Comparison of ENCODE assay signal across 9 cellular contexts in the genomic region with DNA sequence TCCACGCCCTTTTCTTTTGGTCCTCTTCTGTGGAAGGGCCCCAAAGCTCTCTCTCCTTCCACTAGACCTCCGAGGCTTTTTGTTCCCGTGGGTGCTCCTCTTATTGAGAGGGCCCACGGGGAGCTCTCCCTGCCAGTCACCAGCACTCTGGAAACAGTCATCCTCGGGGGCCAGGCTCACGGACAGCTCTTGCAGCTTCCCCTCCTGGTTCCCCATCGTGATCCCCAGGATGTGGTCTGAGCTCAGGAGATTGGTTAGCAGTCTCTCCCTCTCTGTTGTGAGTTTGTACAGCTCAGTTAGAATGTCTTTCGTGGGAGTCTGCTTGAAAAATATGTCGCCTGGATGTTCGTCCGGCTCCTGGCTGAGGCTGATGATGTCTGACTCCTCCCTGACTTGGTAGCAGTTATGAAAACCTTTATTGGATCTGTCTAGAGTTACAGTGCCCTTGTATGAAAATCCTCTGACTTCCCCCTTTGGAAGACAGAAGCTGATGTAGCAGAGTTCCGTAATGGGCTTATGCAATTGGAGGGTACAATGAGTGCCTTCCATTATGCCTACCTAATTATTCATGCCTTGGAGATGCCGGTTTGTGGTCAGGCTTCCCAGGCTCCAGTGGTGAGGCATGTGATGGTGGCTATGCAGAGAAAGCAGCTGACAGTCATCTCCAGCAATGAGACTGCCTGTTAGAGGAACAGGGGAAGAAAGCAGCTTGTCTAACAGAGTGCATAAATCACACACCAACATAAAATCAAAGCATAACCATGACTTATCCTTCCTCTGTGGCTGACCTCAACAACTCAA. TPM values are rescaled to one million over a fixed set of nuclear protein-coding genes. Genes with fewer than 3 reads are reported as not detected.
DNase-seq lines count a peak whose midpoint lies in the region; ATAC-seq, FAIRE-seq and TF ChIP-seq lines count a peak whose summit lies in the region.
"Had no signal": no experiment of that assay in that cellular context is flagged by ENCODE, and none has a peak within 500 bp of the region (broad histone marks: within the 10 kb centered on the region; RNA-seq: fewer than 3 reads in every experiment).

No MANE protein-coding gene starts in this region.

- intact Hi-C loops in tibial artery (cut with DNase I; ENCODE audit: low total_unique reads): no loop called here
- intact Hi-C loops in activated T-helper 1 cell treated with anti-CD3 and anti-CD28 coated beads, Interleukin-12 subunit alpha, Interleukin-12 subunit beta, Interleukin-2, Interleukin-4 antibody, amounts not matched to agents 30 ng/mL and 10 ng/mL and 1 ng/mL, durations not matched to agents 14 hours and 24 hours and 36 hours (cut with micrococcal nuclease): loop anchor here (5.0 kb wide), 1 partner anchor 53 kb away; no protein-coding TSS in a partner anchor
- intact Hi-C loops in vagina (cut with DNase I): no loop called here

- H3K36me3 ChIP-seq in tibial artery: no peaks in the 10 kb centered on the region
- H3K36me3 ChIP-seq in vagina: no peaks in the 10 kb centered on the region

- H3K27me3 ChIP-seq in tibial artery: no peaks in the 10 kb centered on the region
- no peaks in the 10 kb centered on the region for H3K27me3 ChIP-seq in vagina

- H3K27ac Mint-ChIP-seq in brain: peak overlapping the region in 3 of 5 experiments; percentile 43 to 85 (median 50)
- H3K27ac Mint-ChIP-seq in activated T-helper 1 cell treated with anti-CD3 and anti-CD28 coated beads, Interleukin-12 subunit alpha, Interleukin-12 subunit beta, Interleukin-2, Interleukin-4 antibody, amounts not matched to agents 30 ng/mL and 10 ng/mL and 1 ng/mL, durations not matched to agents 14 hours and 24 hours and 36 hours: no peak overlapping the region
- H3K27ac Mint-ChIP-seq in stimulated activated effector memory CD8-positive, alpha-beta T cell treated with anti-CD3 and anti-CD28 coated beads, Interleukin-12 subunit alpha, Interleukin-12 subunit beta, amount 100 ng/mL, for 72 hours: no peak overlapping the region
- H3K27ac Mint-ChIP-seq: IgD-negative memory B cell had no signal

- FAIRE-seq in GM19239 (lab: Jason Lieb, UNC): no peak

- TF ChIP-seq POLR2A in vagina (IDR thresholded peaks at IDR 0.05): no peak

- ATAC-seq in left lobe of liver: peak; percentile 55
- no peak for ATAC-seq in stimulated activated effector memory CD8-positive, alpha-beta T cell treated with anti-CD3 and anti-CD28 coated beads, Interleukin-12 subunit alpha, Interleukin-12 subunit beta, amount 100 ng/mL, for 72 hours

- H3K27ac ChIP-seq in tibial artery (no peak overlapping the region), vagina (no peak overlapping the region)

- DNase-seq in KBM-7: peak; percentile 24
- DNase-seq in left lobe of liver (ENCODE audit: low spot score): no peak
- peak; percentile 71 to 75 for DNase-seq in tibial artery
- no peak for DNase-seq in activated T-helper 1 cell treated with anti-CD3 and anti-CD28 coated beads, Interleukin-12 subunit alpha, Interleukin-12 subunit beta, Interleukin-2, Interleukin-4 antibody, amounts not matched to agents 30 ng/mL and 10 ng/mL and 1 ng/mL, durations not matched to agents 14 hours and 24 hours and 36 hours (ENCODE audit: low spot score)
- DNase-seq in vagina (ENCODE audit: extremely low spot score in 2 of 2): no peak
- no peak for DNase-seq in stimulated activated effector memory CD8-positive, alpha-beta T cell treated with anti-CD3 and anti-CD28 coated beads, Interleukin-12 subunit alpha, Interleukin-12 subunit beta, amount 100 ng/mL, for 72 hours (ENCODE audit: low spot score in 2 of 2)
- no peak for DNase-seq in GM19239 (ENCODE audit: insufficient read length, low spot score)

- no peak for TF ChIP-seq CTCF in brain (conservative IDR thresholded peaks at IDR 0.05)
- no peak for TF ChIP-seq CTCF in tibial artery (IDR thresholded peaks at IDR 0.05)
- TF ChIP-seq CTCF in vagina (IDR thresholded peaks at IDR 0.05): no peak

- H3K4me1 Mint-ChIP-seq in brain: peaks cover 27% of the 10 kb centered on the region
- peaks cover 3% of the 10 kb centered on the region for H3K4me1 Mint-ChIP-seq in activated T-helper 1 cell treated with anti-CD3 and anti-CD28 coated beads, Interleukin-12 subunit alpha, Interleukin-12 subunit beta, Interleukin-2, Interleukin-4 antibody, amounts not matched to agents 30 ng/mL and 10 ng/mL and 1 ng/mL, durations not matched to agents 14 hours and 24 hours and 36 hours (ENCODE audit: low read depth)
- no peaks in the 10 kb centered on the region for H3K4me1 Mint-ChIP-seq in stimulated activated effector memory CD8-positive, alpha-beta T cell treated with anti-CD3 and anti-CD28 coated beads, Interleukin-12 subunit alpha, Interleukin-12 subunit beta, amount 100 ng/mL, for 72 hours

- peak overlapping the region in 1 of 5 experiments; percentile 39 for H3K4me3 Mint-ChIP-seq in brain
- no peak overlapping the region for H3K4me3 Mint-ChIP-seq in activated T-helper 1 cell treated with anti-CD3 and anti-CD28 coated beads, Interleukin-12 subunit alpha, Interleukin-12 subunit beta, Interleukin-2, Interleukin-4 antibody, amounts not matched to agents 30 ng/mL and 10 ng/mL and 1 ng/mL, durations not matched to agents 14 hours and 24 hours and 36 hours
- no peak overlapping the region for H3K4me3 Mint-ChIP-seq in stimulated activated effector memory CD8-positive, alpha-beta T cell treated with anti-CD3 and anti-CD28 coated beads, Interleukin-12 subunit alpha, Interleukin-12 subunit beta, amount 100 ng/mL, for 72 hours
- H3K4me3 Mint-ChIP-seq: IgD-negative memory B cell had no signal

- no peaks in the 10 kb centered on the region for H3K36me3 Mint-ChIP-seq in brain
- no peaks in the 10 kb centered on the region for H3K36me3 Mint-ChIP-seq in activated T-helper 1 cell treated with anti-CD3 and anti-CD28 coated beads, Interleukin-12 subunit alpha, Interleukin-12 subunit beta, Interleukin-2, Interleukin-4 antibody, amounts not matched to agents 30 ng/mL and 10 ng/mL and 1 ng/mL, durations not matched to agents 14 hours and 24 hours and 36 hours (ENCODE audit: low read depth)
- no peaks in the 10 kb centered on the region for H3K36me3 Mint-ChIP-seq in stimulated activated effector memory CD8-positive, alpha-beta T cell treated with anti-CD3 and anti-CD28 coated beads, Interleukin-12 subunit alpha, Interleukin-12 subunit beta, amount 100 ng/mL, for 72 hours

- H3K4me1 ChIP-seq in tibial artery (no peaks in the 10 kb centered on the region), vagina (no peaks in the 10 kb centered on the region)

- no peaks in the 10 kb centered on the region for H3K27me3 Mint-ChIP-seq in brain
- H3K27me3 Mint-ChIP-seq in activated T-helper 1 cell treated with anti-CD3 and anti-CD28 coated beads, Interleukin-12 subunit alpha, Interleukin-12 subunit beta, Interleukin-2, Interleukin-4 antibody, amounts not matched to agents 30 ng/mL and 10 ng/mL and 1 ng/mL, durations not matched to agents 14 hours and 24 hours and 36 hours (ENCODE audit: insufficient read depth): peaks cover 16% of the 10 kb centered on the region

- peak overlapping the region; percentile 23 to 29 for H3K4me3 ChIP-seq in tibial artery
- H3K4me3 ChIP-seq in vagina: no peak overlapping the region

- in situ Hi-C loops in KBM-7 (cut with MboI; ENCODE audit: low pct_unique_long_range_greater_than_20kb, low sequenced_read_pairs): no loop called here

- H3K9me3 Mint-ChIP-seq in brain: no peaks in the 10 kb centered on the region
- no peaks in the 10 kb centered on the region for H3K9me3 Mint-ChIP-seq in activated T-helper 1 cell treated with anti-CD3 and anti-CD28 coated beads, Interleukin-12 subunit alpha, Interleukin-12 subunit beta, Interleukin-2, Interleukin-4 antibody, amounts not matched to agents 30 ng/mL and 10 ng/mL and 1 ng/mL, durations not matched to agents 14 hours and 24 hours and 36 hours
- H3K9me3 Mint-ChIP-seq in stimulated activated effector memory CD8-positive, alpha-beta T cell treated with anti-CD3 and anti-CD28 coated beads, Interleukin-12 subunit alpha, Interleukin-12 subunit beta, amount 100 ng/mL, for 72 hours: no peaks in the 10 kb centered on the region
- H3K9me3 Mint-ChIP-seq: IgD-negative memory B cell had no signal

- H3K9me3 ChIP-seq in tibial artery (no peaks in the 10 kb centered on the region), vagina (no peaks in the 10 kb centered on the region)

RNA-seq across cellular contexts. Expression of a gene that starts 39.9 kb away (rescaled TPM):
- polyA plus RNA-seq in brain (ENCODE audit: insufficient read depth, low read depth, low replicate concordance): 0.27 TPM
- total RNA-seq in left lobe of liver: 1.2 TPM
- 0.03 TPM in 1 of 2 replicates, not detected in the other for total RNA-seq in activated T-helper 1 cell treated with anti-CD3 and anti-CD28 coated beads, Interleukin-12 subunit alpha, Interleukin-12 subunit beta, Interleukin-2, Interleukin-4 antibody, amounts not matched to agents 30 ng/mL and 10 ng/mL and 1 ng/mL, durations not matched to agents 14 hours and 24 hours and 36 hours
- total RNA-seq in vagina: 20.1 TPM
- polyA plus RNA-seq: IgD-negative memory B cell had no signal

Comparison
In these comparisons a context has a peak if more than half of its experiments do, and no peak if none do; other contexts are left out.
1. DNase-seq: peak in KBM-7 (single experiment) and tibial artery (2 of 2); none in left lobe of liver (single experiment), activated T-helper 1 cell treated with anti-CD3 and anti-CD28 coated beads, Interleukin-12 subunit alpha, Interleukin-12 subunit beta, Interleukin-2, Interleukin-4 antibody, amounts not matched to agents 30 ng/mL and 10 ng/mL and 1 ng/mL, durations not matched to agents 14 hours and 24 hours and 36 hours (single experiment), vagina (0 of 2), stimulated activated effector memory CD8-positive, alpha-beta T cell treated with anti-CD3 and anti-CD28 coated beads, Interleukin-12 subunit alpha, Interleukin-12 subunit beta, amount 100 ng/mL, for 72 hours (0 of 2) and GM19239 (single experiment).
2. H3K27ac Mint-ChIP-seq: peak in brain (3 of 5); none in activated T-helper 1 cell treated with anti-CD3 and anti-CD28 coated beads, Interleukin-12 subunit alpha, Interleukin-12 subunit beta, Interleukin-2, Interleukin-4 antibody, amounts not matched to agents 30 ng/mL and 10 ng/mL and 1 ng/mL, durations not matched to agents 14 hours and 24 hours and 36 hours (single experiment) and stimulated activated effector memory CD8-positive, alpha-beta T cell treated with anti-CD3 and anti-CD28 coated beads, Interleukin-12 subunit alpha, Interleukin-12 subunit beta, amount 100 ng/mL, for 72 hours (single experiment).
3. H3K4me3 ChIP-seq: peak in tibial artery (2 of 2); none in vagina (0 of 2).